ENCODE assay signal across 8 cellular contexts in the genomic region with DNA sequence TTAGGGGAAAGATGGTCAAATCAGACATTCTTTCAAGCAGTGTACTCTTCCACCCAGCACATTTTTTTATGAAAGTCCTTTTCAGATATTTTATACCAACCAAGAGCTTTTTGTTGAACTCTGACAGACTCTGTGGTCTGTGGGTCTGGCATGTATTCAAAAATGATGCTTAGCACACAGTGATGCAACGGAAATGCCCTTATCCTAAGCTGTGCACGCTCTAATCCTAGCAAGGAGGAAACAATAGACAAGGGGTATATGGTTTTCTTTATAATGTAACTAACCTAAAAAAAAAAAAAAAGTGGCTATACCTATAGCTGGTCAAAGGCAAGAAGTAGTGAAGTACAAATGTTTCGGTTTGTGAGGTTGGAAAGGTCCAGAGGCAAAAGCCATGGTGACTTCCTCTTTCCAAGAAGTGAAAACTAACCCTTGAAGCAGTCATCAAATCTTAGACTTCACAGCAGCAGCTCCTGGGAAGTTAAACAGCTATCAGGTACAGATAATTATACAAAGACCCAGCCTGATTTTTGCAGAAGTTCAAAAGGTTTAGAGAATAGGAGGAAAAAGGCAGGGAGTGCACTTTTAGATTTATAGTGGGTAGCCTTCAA.
DNase-seq lines count a peak whose midpoint lies in the region; ATAC-seq lines count a peak whose summit lies in the region.

No MANE protein-coding gene starts in this region.

- peaks cover 0 to 3% of the 10 kb centered on the region in 2 donors for H3K9me3 Mint-ChIP-seq in activated naive CD4-positive, alpha-beta T cell treated with anti-CD3 and anti-CD28 coated beads, Interleukin-2, amount 50 U/mL, for 72 hours
- H3K9me3 Mint-ChIP-seq in activated T-helper 17 cell treated with anti-CD3 and anti-CD28 coated beads, Interleukin-2, amount 50 U/mL, for 72 hours = peaks cover 5% of the 10 kb centered on the region

- DNase-seq in activated naive CD4-positive, alpha-beta T cell treated with anti-CD3 and anti-CD28 coated beads, Interleukin-2, amount 50 U/mL, for 72 hours (ENCODE audit: low spot score in 2 of 2) = no peak
- DNase-seq in activated naive CD4-positive, alpha-beta T cell (lab: John Stamatoyannopoulos, UW) = no peak
- DNase-seq in HS-27A (ENCODE audit: low read depth) (peak; percentile 11), kidney tubule cell (ENCODE audit: low spot score) (peak; percentile 73), NCI-H2171 (lab: John Stamatoyannopoulos, UW) (no peak)

- ATAC-seq in activated naive CD4-positive, alpha-beta T cell treated with anti-CD3 and anti-CD28 coated beads, Interleukin-2, amount 50 U/mL, for 72 hours = peak; percentile 39 to 53
- ATAC-seq in activated T-helper 17 cell treated with anti-CD3 and anti-CD28 coated beads, Interleukin-2, amount 50 U/mL, for 72 hours (replicated peaks) = peak; percentile 32
- ATAC-seq in GM19035 (IDR thresholded peaks at IDR 0.05; ENCODE audit: unreplicated experiment) (no peak), HG02571 (IDR thresholded peaks at IDR 0.05; ENCODE audit: unreplicated experiment) (no peak)

- no peaks in the 10 kb centered on the region for H3K27me3 Mint-ChIP-seq in activated T-helper 17 cell treated with anti-CD3 and anti-CD28 coated beads, Interleukin-2, amount 50 U/mL, for 72 hours

- no peak overlapping the region for H3K27ac Mint-ChIP-seq in activated naive CD4-positive, alpha-beta T cell treated with anti-CD3 and anti-CD28 coated beads, Interleukin-2, amount 50 U/mL, for 72 hours
- no peak overlapping the region for H3K27ac Mint-ChIP-seq in activated T-helper 17 cell treated with anti-CD3 and anti-CD28 coated beads, Interleukin-2, amount 50 U/mL, for 72 hours

- peaks cover 0 to 10% of the 10 kb centered on the region in 2 donors for H3K36me3 Mint-ChIP-seq in activated naive CD4-positive, alpha-beta T cell treated with anti-CD3 and anti-CD28 coated beads, Interleukin-2, amount 50 U/mL, for 72 hours
- no peaks in the 10 kb centered on the region for H3K36me3 Mint-ChIP-seq in activated T-helper 17 cell treated with anti-CD3 and anti-CD28 coated beads, Interleukin-2, amount 50 U/mL, for 72 hours (ENCODE audit: low read depth)

- H3K4me1 Mint-ChIP-seq in activated T-helper 17 cell treated with anti-CD3 and anti-CD28 coated beads, Interleukin-2, amount 50 U/mL, for 72 hours = peaks cover 8% of the 10 kb centered on the region

- no peak overlapping the region for H3K4me3 Mint-ChIP-seq in activated T-helper 17 cell treated with anti-CD3 and anti-CD28 coated beads, Interleukin-2, amount 50 U/mL, for 72 hours

Comparison
In these comparisons a context has a peak if more than half of its experiments do, and no peak if none do; other contexts are left out.
1. ATAC-seq: peak in activated naive CD4-positive, alpha-beta T cell treated with anti-CD3 and anti-CD28 coated beads, Interleukin-2, amount 50 U/mL, for 72 hours (2 of 2) and activated T-helper 17 cell treated with anti-CD3 and anti-CD28 coated beads, Interleukin-2, amount 50 U/mL, for 72 hours (single experiment); none in GM19035 (single experiment) and HG02571 (single experiment).
2. DNase-seq: peak in HS-27A (single experiment) and kidney tubule cell (single experiment); none in activated naive CD4-positive, alpha-beta T cell treated with anti-CD3 and anti-CD28 coated beads, Interleukin-2, amount 50 U/mL, for 72 hours (0 of 2), activated naive CD4-positive, alpha-beta T cell (0 of 4) and NCI-H2171 (single experiment).